1 cellular context compared by ENCODE assay signal in genomic region chr10:30583778-30584415, GRCh38.
TF ChIP-seq lines count a peak whose summit lies in the region.

No MANE protein-coding gene starts in this region.

TF ChIP-seq in GM12878, 131 proteins besides CTCF, POLR2A, EP300 and RAD21 (continued from another document):
- TF ChIP-seq CUX1 (IDR thresholded peaks at IDR 0.05; ENCODE audit: insufficient replicate concordance, low read depth, low read length): peak; percentile 15
- TF ChIP-seq CHD1 (IDR thresholded peaks at IDR 0.05; ENCODE audit: low read depth, low read length): no peak
- no peak for TF ChIP-seq SP1 (IDR thresholded peaks at IDR 0.05; ENCODE audit: low read depth, low read length)
- TF ChIP-seq TAF1 (IDR thresholded peaks at IDR 0.05; ENCODE audit: borderline replicate concordance, low read depth, low read length): no peak
- TF ChIP-seq NRF1 (conservative IDR thresholded peaks at IDR 0.05; ENCODE audit: low read depth, low read length): no peak
- TF ChIP-seq RAD51 (IDR thresholded peaks at IDR 0.05): no peak
- TF ChIP-seq BRCA1 (IDR thresholded peaks at IDR 0.05; ENCODE audit: low read depth, low read length): no peak
- TF ChIP-seq MYC (IDR thresholded peaks at IDR 0.05; ENCODE audit: insufficient read depth, insufficient read length, insufficient replicate concordance, low read length, severe bottlenecking): no peak
- TF ChIP-seq STAT1 (conservative IDR thresholded peaks at IDR 0.05): no peak
- TF ChIP-seq CEBPB (IDR thresholded peaks at IDR 0.05; ENCODE audit: borderline replicate concordance in 1 of 2, low read depth in 2 of 2, low read length in 2 of 2): no peak
